1 cellular context compared by ENCODE assay signal in genomic region chr17:81666342-81667191, GRCh38.
TF ChIP-seq lines count a peak whose summit lies in the region.

Gene CCDC137, plus strand, starts transcription at chr17:81666737. Its CDS starts 30 bp downstream, at chr17:81666767.
Gene OXLD1, minus strand, starts transcription at chr17:81666605. Its CDS starts 28 bp downstream, at chr17:81666577.

TF ChIP-seq in HepG2, 621 proteins besides CTCF, POLR2A, EP300 and RAD21 (continued from another document and continues in another):
- no peak for TF ChIP-seq ZNF512B (CRISPR knock-in tag; IDR thresholded peaks at IDR 0.05; ENCODE audit: borderline replicate concordance)
- peak; percentile 98 for TF ChIP-seq SIN3A (IDR thresholded peaks at IDR 0.05; ENCODE audit: borderline replicate concordance, low read depth, low read length)
- peak; percentile 59; the same call in 1 of the 2 replicates for TF ChIP-seq THAP8 (CRISPR knock-in tag; IDR thresholded peaks at IDR 0.05; ENCODE audit: borderline replicate concordance)
- TF ChIP-seq ZFP36L1 (CRISPR knock-in tag; IDR thresholded peaks at IDR 0.05) = peak; percentile 86; the same call in 1 of the 2 replicates
- TF ChIP-seq ZBTB44 (CRISPR knock-in tag; IDR thresholded peaks at IDR 0.05) = no peak; the same call in 1 of the 2 replicates
- peak; percentile 84 for TF ChIP-seq YEATS4 (CRISPR knock-in tag; IDR thresholded peaks at IDR 0.05; ENCODE audit: borderline replicate concordance)
- TF ChIP-seq TRIM22 (IDR thresholded peaks at IDR 0.05) = no peak
- peak; percentile 76 for TF ChIP-seq ISL2 (CRISPR knock-in tag; IDR thresholded peaks at IDR 0.05)
- 0 out of 2 replicates have a peak, but pooled peaks have one; percentile 37 for TF ChIP-seq KLF9 (CRISPR knock-in tag; IDR thresholded peaks at IDR 0.05; ENCODE audit: low read depth)
- no peak for TF ChIP-seq PAWR (CRISPR knock-in tag; IDR thresholded peaks at IDR 0.05; ENCODE audit: borderline replicate concordance)
- no peak; the same call in 1 of the 2 replicates for TF ChIP-seq GTF3A (CRISPR knock-in tag; conservative IDR thresholded peaks at IDR 0.05)
- no peak for TF ChIP-seq ZMYM2 (CRISPR knock-in tag; IDR thresholded peaks at IDR 0.05)
- no peak for TF ChIP-seq ZFAT (CRISPR knock-in tag; conservative IDR thresholded peaks at IDR 0.05)
- TF ChIP-seq TEF (CRISPR knock-in tag; IDR thresholded peaks at IDR 0.05) = peak; percentile 55
- TF ChIP-seq NFKB2 (CRISPR knock-in tag; IDR thresholded peaks at IDR 0.05; ENCODE audit: borderline replicate concordance) = peak; percentile 94; the same call in 1 of the 2 replicates
- no peak for TF ChIP-seq RARA (CRISPR knock-in tag; IDR thresholded peaks at IDR 0.05)
- TF ChIP-seq ISX (CRISPR knock-in tag; conservative IDR thresholded peaks at IDR 0.05) = 0 out of 2 replicates have a peak, but pooled peaks have one; percentile 41
- peak; percentile 95 for TF ChIP-seq THAP9 (CRISPR knock-in tag; IDR thresholded peaks at IDR 0.05; ENCODE audit: borderline replicate concordance)
- no peak for TF ChIP-seq SRSF4 (IDR thresholded peaks at IDR 0.05; ENCODE audit: low read depth, low read length, poor library complexity, severe bottlenecking)
- peak; percentile 54 for TF ChIP-seq CREM (IDR thresholded peaks at IDR 0.05)
- no peak for TF ChIP-seq CREM (CRISPR knock-in tag; IDR thresholded peaks at IDR 0.05)
- TF ChIP-seq HNF1A (IDR thresholded peaks at IDR 0.05; ENCODE audit: low read depth) = no peak
- peak; percentile 53; the same call in 1 of the 2 replicates for TF ChIP-seq HNF1A (CRISPR knock-in tag; IDR thresholded peaks at IDR 0.05; ENCODE audit: borderline replicate concordance)
- TF ChIP-seq ZNF562 (CRISPR knock-in tag; IDR thresholded peaks at IDR 0.05; ENCODE audit: borderline replicate concordance) = no peak
- 0 out of 2 replicates have a peak, but pooled peaks have one; percentile 22 for TF ChIP-seq PLSCR1 (CRISPR knock-in tag; IDR thresholded peaks at IDR 0.05; ENCODE audit: borderline replicate concordance)
- TF ChIP-seq ZSCAN22 (CRISPR knock-in tag; IDR thresholded peaks at IDR 0.05) = no peak
- peak; percentile 87; the same call in 1 of the 2 replicates for TF ChIP-seq UBTF (CRISPR knock-in tag; IDR thresholded peaks at IDR 0.05)
- TF ChIP-seq ATF2 (CRISPR knock-in tag; IDR thresholded peaks at IDR 0.05) = peak; percentile 70; the same call in 1 of the 2 replicates
- peak; percentile 67; the same call in 1 of the 2 replicates for TF ChIP-seq FOXO4 (CRISPR knock-in tag; conservative IDR thresholded peaks at IDR 0.05)
